ENCODE assay signal across 13 cellular contexts in the genomic region with DNA sequence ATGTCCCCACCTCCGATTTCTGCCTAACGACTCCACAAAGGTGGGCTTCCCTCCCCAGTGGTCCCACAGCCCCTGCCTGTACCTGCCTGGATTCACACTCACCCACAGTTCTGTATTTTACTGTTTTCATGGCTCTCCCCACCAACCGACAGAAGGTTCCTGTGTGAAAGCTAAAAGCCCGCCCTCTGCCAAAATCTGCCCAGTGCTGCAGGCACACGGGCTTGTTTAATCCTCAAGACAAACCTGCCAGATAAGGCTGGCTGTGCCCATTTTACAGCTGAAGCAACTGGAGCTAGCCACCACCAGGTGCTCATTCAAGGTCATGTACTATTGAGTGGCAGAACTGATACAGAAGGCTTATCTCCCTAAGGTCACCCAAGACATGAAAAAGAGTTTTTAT.
A peak's percentile ranks its signal among the peaks of the same experiment; 100 is the strongest.
DNase-seq lines count a peak whose midpoint lies in the region; ATAC-seq and TF ChIP-seq lines count a peak whose summit lies in the region.
"Had no signal": no experiment of that assay in that cellular context is flagged by ENCODE, and none has a peak within 500 bp of the region (broad histone marks: within the 10 kb centered on the region; RNA-seq: fewer than 3 reads in every experiment).

No MANE protein-coding gene starts in this region.

- H3K4me3 Mint-ChIP-seq in T-helper 17 cell = peak overlapping the region; percentile 81
- peak overlapping the region; percentile 63 for H3K4me3 Mint-ChIP-seq in central memory CD8-positive, alpha-beta T cell
- H3K4me3 Mint-ChIP-seq: WTC11 had no signal

- peaks cover 78 to 94% (median 84%) of the 10 kb centered on the region in 10 experiments for H3K4me1 ChIP-seq in BLaER1 treated with 17β-estradiol and CSF1 and Interleukin-3, amounts not matched to agents 10 nM and 100 nM
- peaks cover 5% of the 10 kb centered on the region for H3K4me1 ChIP-seq in testis

- peak; percentile 18 for ATAC-seq in T-helper 17 cell
- peak; percentile 41 for ATAC-seq in central memory CD8-positive, alpha-beta T cell (replicated peaks; ENCODE audit: extremely low read depth, poor library complexity, severe bottlenecking)
- ATAC-seq: sciatic nerve, WTC11 had no signal

- peak overlapping the region; percentile 94 for H3K27ac Mint-ChIP-seq in T-helper 17 cell
- peak overlapping the region; percentile 97 for H3K27ac Mint-ChIP-seq in central memory CD8-positive, alpha-beta T cell (ENCODE audit: low read depth)
- H3K27ac Mint-ChIP-seq: WTC11 had no signal

- 79 to 86% methylated on average over 5 of the region's 5 CpGs for WGBS in testis, 2 donors

- H3K9ac ChIP-seq in BLaER1 treated with 17β-estradiol and CSF1 and Interleukin-3, amounts not matched to agents 10 nM and 100 nM = peak overlapping the region in 9 of 11 experiments; percentile 20 to 85 (median 81); a peak in 16 of 22 replicates

- H3K9me3 Mint-ChIP-seq in central memory CD8-positive, alpha-beta T cell = peaks cover 5% of the 10 kb centered on the region
- H3K9me3 Mint-ChIP-seq: WTC11 had no signal

- no peak for TF ChIP-seq POLR2A in testis (IDR thresholded peaks at IDR 0.05)

- H3K27me3 ChIP-seq in BLaER1 treated with 17β-estradiol and CSF1 and Interleukin-3, amounts not matched to agents 10 nM and 100 nM = no peaks in the 10 kb centered on the region
- H3K27me3 ChIP-seq in testis = no peaks in the 10 kb centered on the region
- H3K27me3 ChIP-seq: ascending aorta had no signal

- H4K20me1 ChIP-seq in BLaER1 treated with 17β-estradiol and CSF1 and Interleukin-3, amounts not matched to agents 10 nM and 100 nM = no peaks in the 10 kb centered on the region

- no peaks in the 10 kb centered on the region for H3K27me3 Mint-ChIP-seq in T-helper 17 cell
- H3K27me3 Mint-ChIP-seq in central memory CD8-positive, alpha-beta T cell = no peaks in the 10 kb centered on the region

- intact Hi-C loops in testis (cut with DNase I; ENCODE audit: low total_unique reads) = no loop called here

- peaks cover 65% of the 10 kb centered on the region for H3K4me1 Mint-ChIP-seq in T-helper 17 cell
- H3K4me1 Mint-ChIP-seq in central memory CD8-positive, alpha-beta T cell = peaks cover 83% of the 10 kb centered on the region

- H3K9me3 ChIP-seq in BLaER1 treated with 17β-estradiol and CSF1 and Interleukin-3, amounts not matched to agents 10 nM and 100 nM (replicated peaks in 1 of 11) = no peaks in the 10 kb centered on the region
- H3K9me3 ChIP-seq in T-helper 17 cell (ENCODE audit: control insufficient read depth, low read length, poor library complexity, severe bottlenecking) (no peaks in the 10 kb centered on the region), testis (no peaks in the 10 kb centered on the region)
- H3K9me3 ChIP-seq: ascending aorta had no signal

- H3K36me3 Mint-ChIP-seq in T-helper 17 cell (ENCODE audit: low read depth) = no peaks in the 10 kb centered on the region
- peaks cover 8% of the 10 kb centered on the region for H3K36me3 Mint-ChIP-seq in central memory CD8-positive, alpha-beta T cell (ENCODE audit: insufficient read depth)
- H3K36me3 Mint-ChIP-seq: WTC11 had no signal

- DNase-seq in T-helper 17 cell (no peak), HCEC 1CT (no peak), testis (no peak), anterior cingulate cortex (lab: John Stamatoyannopoulos, UW) (no peak), H4 (ENCODE audit: low spot score) (no peak)
- peak in 1 of 2 donors; percentile 42 for DNase-seq in central memory CD8-positive, alpha-beta T cell (ENCODE audit: low spot score in 2 of 2)
- DNase-seq: NCI-H2227 treated with DMSO at 0.1 percent for 48 hours, SIG-M5 had no signal

- peak overlapping the region; percentile 73 to 95 (median 90) for H3K4me2 ChIP-seq in BLaER1 treated with 17β-estradiol and CSF1 and Interleukin-3, amounts not matched to agents 10 nM and 100 nM

- peak overlapping the region in 10 of 11 experiments; percentile 90 to 97 (median 94); a peak in 21 of 22 replicates for H3K27ac ChIP-seq in BLaER1 treated with 17β-estradiol and CSF1 and Interleukin-3, amounts not matched to agents 10 nM and 100 nM
- H3K27ac ChIP-seq in testis = no peak overlapping the region

- TF ChIP-seq CTCF in GM12874 (IDR thresholded peaks at IDR 0.05; ENCODE audit: insufficient read depth, low read depth, low read length) (0 out of 2 replicates have a peak, but pooled peaks have one; percentile 2), testis (IDR thresholded peaks at IDR 0.05) (no peak)

- H3K36me3 ChIP-seq in BLaER1 treated with 17β-estradiol and CSF1 and Interleukin-3, amounts not matched to agents 10 nM and 100 nM = no peaks in the 10 kb centered on the region
- no peaks in the 10 kb centered on the region for H3K36me3 ChIP-seq in testis (ENCODE audit: low read depth, missing control alignments)
- H3K36me3 ChIP-seq: ascending aorta had no signal

- H3K4me3 ChIP-seq in BLaER1 treated with 17β-estradiol and CSF1 and Interleukin-3, amounts not matched to agents 10 nM and 100 nM = no peak overlapping the region
- H3K4me3 ChIP-seq in testis = no peak overlapping the region
- H3K4me3 ChIP-seq: ascending aorta had no signal

Comparison
In these comparisons a context has a peak if more than half of its experiments do, and no peak if none do; other contexts are left out.
1. H3K27ac ChIP-seq: peak in BLaER1 treated with 17β-estradiol and CSF1 and Interleukin-3, amounts not matched to agents 10 nM and 100 nM (10 of 11); none in testis (0 of 2).